8 cellular contexts compared by ENCODE assay signal in genomic region chr2:212107989-212108388, GRCh38.
"Had no signal": no experiment of that assay in that cellular context is flagged by ENCODE, and none has a peak within 500 bp of the region (broad histone marks: within the 10 kb centered on the region; RNA-seq: fewer than 3 reads in every experiment).

No MANE protein-coding gene starts in this region.

- H3K4me3 ChIP-seq: HAP-1, K562 had no signal

- H3K4me3 Mint-ChIP-seq: HFFc6 had no signal

- H3K27ac Mint-ChIP-seq: HFFc6 had no signal

- H3K4me1 ChIP-seq: HAP-1 had no signal

- DNase-seq: GOT3, H7, HFFc6, IMR-90 had no signal

- ATAC-seq: HCT116, K562 had no signal

- H3K36me3 ChIP-seq: HAP-1 had no signal

- FAIRE-seq: HTR-8/SVneo, K562 had no signal
